33 cellular contexts compared by ENCODE assay signal in genomic region chr22:43917523-43917922, GRCh38. TPM values are rescaled to one million over a fixed set of nuclear protein-coding genes. Genes with fewer than 3 reads are reported as not detected.
"Had no signal": no experiment of that assay in that cellular context is flagged by ENCODE, and none has a peak within 500 bp of the region (broad histone marks: within the 10 kb centered on the region; RNA-seq: fewer than 3 reads in every experiment).

No MANE protein-coding gene starts in this region.

- H3K4me1 ChIP-seq: heart left ventricle, neural progenitor cell, testis, transverse colon had no signal

- H3K36me3 ChIP-seq: brain microvascular endothelial cell, heart left ventricle, neural progenitor cell, right lobe of liver, transverse colon had no signal

- ATAC-seq: activated CD8-positive, alpha-beta T cell treated with anti-CD3 and anti-CD28 coated beads for 36 hours; activated T-cell treated with anti-CD3 and anti-CD28 coated beads, Interleukin-2, amount 50 U/mL, for 4 hours; activated T-helper 17 cell treated with anti-CD3 and anti-CD28 coated beads, Interleukin-2, amount 50 U/mL, for 72 hours; effector memory CD8-positive, alpha-beta T cell; heart left ventricle; left colon; naive thymus-derived CD8-positive, alpha-beta T cell; right lobe of liver; stimulated activated naive CD8-positive, alpha-beta T cell treated with anti-CD3 and anti-CD28 coated beads, Interleukin-15, Interleukin-2, amounts not matched to agents 100 U/mL and 50 U/mL, for 24 hours had no signal

- H3K27ac ChIP-seq: brain microvascular endothelial cell, coronary artery, heart left ventricle, neural progenitor cell, right lobe of liver, testis, transverse colon had no signal

- H3K27me3 ChIP-seq: right lobe of liver, testis had no signal

- H3K4me3 ChIP-seq: coronary artery, heart left ventricle, neural progenitor cell, right lobe of liver, testis, transverse colon had no signal

- DNase-seq: activated B cell treated with CpG ODN at 0.5 μM for 24 hours; activated CD4-positive, alpha-beta T cell treated with anti-CD3 and anti-CD28 coated beads, Interleukin-2, amount 50 U/mL, for 1 hour; activated CD8-positive, alpha-beta T cell treated with anti-CD3 and anti-CD28 coated beads for 36 hours; activated gamma-delta T cell treated with Interleukin-2 at 50 U/mL for 16 hours; activated naive CD4-positive, alpha-beta T cell treated with anti-CD3 and anti-CD28 coated beads, Interleukin-2, amount 50 U/mL, for 16 hours; activated T-cell treated with anti-CD3 and anti-CD28 coated beads, Interleukin-2, amount 50 U/mL, for 4 hours; amniotic stem cell; brain microvascular endothelial cell; effector memory CD8-positive, alpha-beta T cell; foreskin fibroblast; heart left ventricle; hypothalamus; immature natural killer cell; kidney; left colon; naive thymus-derived CD8-positive, alpha-beta T cell; right lobe of liver; stimulated activated CD4-positive, alpha-beta T cell treated with anti-CD3 and anti-CD28 coated beads, Interleukin-2, amount 100 ng/mL, for 48 hours; stimulated activated naive CD8-positive, alpha-beta T cell treated with anti-CD3 and anti-CD28 coated beads, Interleukin-15, Interleukin-2, amounts not matched to agents 100 U/mL and 50 U/mL, for 24 hours; T-helper 2 cell; testis; transverse colon had no signal

- H3K9me3 ChIP-seq: heart left ventricle, right lobe of liver, testis, transverse colon had no signal

RNA-seq across cellular contexts. Expression of gene PNPLA5, which starts 25.7 kb away (rescaled TPM):
- total RNA-seq: activated B cell treated with CpG ODN at 0.5 μM for 24 hours; activated CD8-positive, alpha-beta T cell treated with anti-CD3 and anti-CD28 coated beads for 36 hours; activated T-cell treated with anti-CD3 and anti-CD28 coated beads, Interleukin-2, amount 50 U/mL, for 4 hours; activated T-helper 17 cell treated with anti-CD3 and anti-CD28 coated beads, Interleukin-2, amount 50 U/mL, for 72 hours; astrocyte; cardiac septum; cerebellum; endothelial cell of umbilical vein; heart left ventricle; kidney; left colon; naive thymus-derived CD8-positive, alpha-beta T cell; omental fat pad; posterior vena cava; skeletal muscle tissue; testis; transverse colon had no signal

RNA-seq across cellular contexts. Expression of gene SULT4A1, which starts 55.2 kb away (rescaled TPM):
- total RNA-seq: activated B cell treated with CpG ODN at 0.5 μM for 24 hours; activated CD8-positive, alpha-beta T cell treated with anti-CD3 and anti-CD28 coated beads for 36 hours; activated T-cell treated with anti-CD3 and anti-CD28 coated beads, Interleukin-2, amount 50 U/mL, for 4 hours; endothelial cell of umbilical vein; lower leg skin; naive thymus-derived CD8-positive, alpha-beta T cell; posterior vena cava had no signal
